In genomic region chr12:87155616-87156015, GRCh38 we compare ENCODE assay signal across 27 cellular contexts.
DNase-seq lines count a peak whose midpoint lies in the region; ATAC-seq and TF ChIP-seq lines count a peak whose summit lies in the region.
"Had no signal": no experiment of that assay in that cellular context is flagged by ENCODE, and none has a peak within 500 bp of the region (broad histone marks: within the 10 kb centered on the region; RNA-seq: fewer than 3 reads in every experiment).

No MANE protein-coding gene starts in this region.

- CTCF ChIA-PET in RWPE1 (lab: Yijun Ruan, JAX) = no interaction called here

- POLR2A ChIA-PET in RWPE1 (lab: Yijun Ruan, JAX; ENCODE audit: low non-redundant PET) = no interaction called here

- peak; percentile 23 for DNase-seq in H4 (ENCODE audit: low spot score)
- peak; percentile 13 for DNase-seq in RWPE1 (ENCODE audit: low spot score)
- DNase-seq in epithelial cell of esophagus (ENCODE audit: low read depth) = peak; percentile 58
- peak; percentile 66 for DNase-seq in skeletal muscle cell (ENCODE audit: low read depth)
- no peak for DNase-seq in activated naive CD4-positive, alpha-beta T cell treated with anti-CD3 and anti-CD28 coated beads, Interleukin-2, amount 50 U/mL, for 16 hours
- DNase-seq: activated CD4-positive, alpha-beta T cell treated with anti-CD3 and anti-CD28 coated beads, Interleukin-2, amount 50 U/mL, for 48 hours; activated effector memory CD4-positive, alpha-beta T cell treated with Interleukin-2 at 50 U/mL for 16 hours; BE2C; central memory CD4-positive, alpha-beta T cell; left colon; MG63; naive thymus-derived CD4-positive, alpha-beta T cell; NCI-H146; NCI-H526; occipital lobe; retina; RPMI8226; spleen; stimulated activated CD4-positive, alpha-beta T cell treated with anti-CD3 and anti-CD28 coated beads, Interleukin-4, amount 100 ng/mL, for 1 hour; stimulated activated naive CD8-positive, alpha-beta T cell treated with anti-CD3 and anti-CD28 coated beads, Interleukin-15, Interleukin-2, amounts not matched to agents 100 U/mL and 50 U/mL, for 24 hours had no signal

- ATAC-seq in esophagus mucosa (no peak), HG03108 (IDR thresholded peaks at IDR 0.05; ENCODE audit: unreplicated experiment) (no peak)
- ATAC-seq: GM23338; left colon; naive thymus-derived CD4-positive, alpha-beta T cell; SK-N-SH treated with all-trans-retinoic acid at 6 μM for 48 hours; stimulated activated naive CD8-positive, alpha-beta T cell treated with anti-CD3 and anti-CD28 coated beads, Interleukin-15, Interleukin-2, amounts not matched to agents 100 U/mL and 50 U/mL, for 24 hours; WTC11 had no signal

- TF ChIP-seq CTCF in RWPE1 (conservative IDR thresholded peaks at IDR 0.05; ENCODE audit: low read depth) (no peak), epithelial cell of esophagus (IDR thresholded peaks at IDR 0.05; ENCODE audit: insufficient read depth, low read depth, low read length, missing control alignments) (no peak)

- H3K4me3 ChIP-seq in epithelial cell of esophagus (ENCODE audit: low read length) (no peak overlapping the region), skeletal muscle cell (ENCODE audit: low read depth, low read length) (no peak overlapping the region)
- H3K4me3 ChIP-seq: GM23338, MG63, spleen, tibial nerve had no signal

- peak overlapping the region; percentile 64 for H3K27ac ChIP-seq in RWPE1
- H3K27ac ChIP-seq: epithelial cell of prostate, spleen, tibial nerve had no signal
